In the genomic region with DNA sequence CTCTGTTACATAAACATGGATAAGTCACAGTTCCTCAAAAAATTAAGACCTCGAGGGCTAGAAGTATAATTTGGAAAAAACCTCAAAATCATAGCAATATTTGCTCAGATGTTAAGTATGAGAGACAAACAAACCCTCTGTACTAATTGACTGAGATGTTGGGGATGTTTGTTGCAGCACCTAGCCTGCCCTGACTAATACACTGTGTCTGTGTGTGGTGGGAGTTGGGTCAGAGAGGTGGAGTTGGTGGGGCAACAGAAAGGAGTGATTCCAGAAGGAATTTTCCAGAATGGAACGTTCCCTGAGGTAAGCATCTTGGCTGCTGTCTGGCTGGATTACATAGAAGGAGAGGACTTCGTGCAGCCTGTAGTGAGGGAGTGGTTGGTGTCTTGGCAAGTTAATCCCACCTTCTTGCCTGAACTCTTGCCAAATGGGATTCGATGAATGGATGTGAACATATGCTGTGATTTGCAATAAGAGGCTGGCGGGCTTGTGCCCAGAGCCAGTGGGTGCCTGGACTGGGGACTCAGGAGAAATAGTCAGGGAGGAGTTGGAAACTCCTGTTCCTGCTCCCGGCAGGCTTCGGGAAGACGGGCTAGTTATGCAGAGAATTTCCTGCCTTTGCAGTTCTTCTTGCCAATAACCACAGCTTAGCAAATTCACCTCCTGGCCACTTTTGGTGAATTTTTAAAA, we compare ENCODE assay signal across 13 cellular contexts. TPM values are rescaled to one million over a fixed set of nuclear protein-coding genes. Genes with fewer than 3 reads are reported as not detected.
DNase-seq lines count a peak whose midpoint lies in the region; ATAC-seq, FAIRE-seq and TF ChIP-seq lines count a peak whose summit lies in the region.
"Had no signal": no experiment of that assay in that cellular context is flagged by ENCODE, and none has a peak within 500 bp of the region (broad histone marks: within the 10 kb centered on the region; RNA-seq: fewer than 3 reads in every experiment).

No MANE protein-coding gene starts in this region.

- no peaks in the 10 kb centered on the region for H3K9me3 ChIP-seq in HEK293 (ENCODE audit: control insufficient read depth, insufficient read depth, low read depth, low read length)
- no peaks in the 10 kb centered on the region for H3K9me3 ChIP-seq in breast epithelium
- no peaks in the 10 kb centered on the region for H3K9me3 ChIP-seq in keratinocyte (ENCODE audit: control insufficient read depth, low read depth, low read length)
- H3K9me3 ChIP-seq in spleen: no peaks in the 10 kb centered on the region
- H3K9me3 ChIP-seq: pancreas had no signal

- no peak for TF ChIP-seq CTCF in HEK293 (tag by site-specific recombination; IDR thresholded peaks at IDR 0.05)
- TF ChIP-seq CTCF in breast epithelium (IDR thresholded peaks at IDR 0.05): no peak
- no peak for TF ChIP-seq CTCF in keratinocyte (optimal IDR thresholded peaks at IDR 0.05 in 1 of 3, IDR thresholded peaks at IDR 0.05 in 1 of 3, conservative IDR thresholded peaks at IDR 0.05 in 1 of 3; ENCODE audit: extremely low read depth in 1 of 3, insufficient read depth in 2 of 3, low read length in 3 of 3)
- no peak for TF ChIP-seq CTCF in spleen (IDR thresholded peaks at IDR 0.05 in 8 of 11, conservative IDR thresholded peaks at IDR 0.05 in 3 of 11)

- H3K4me3 ChIP-seq in HEK293 (ENCODE audit: low read depth, low read length) (no peak overlapping the region), breast epithelium (peak overlapping the region; percentile 0 to 55 (median 23)), keratinocyte (ENCODE audit: control insufficient read depth in 2 of 3, extremely low read depth in 1 of 3, insufficient read depth in 2 of 3, low read depth in 1 of 3, low read length in 3 of 3) (peak overlapping the region in 1 of 3 experiments; percentile 5), spleen (no peak overlapping the region)
- H3K4me3 ChIP-seq: pancreas had no signal

- DNase-seq in breast epithelium (ENCODE audit: low spot score in 2 of 2) (peak in 1 of 2 donors; percentile 90), keratinocyte (ENCODE audit: low read depth, low spot score) (no peak), spleen (no peak), NCI-H526 (lab: John Stamatoyannopoulos, UW) (no peak)
- no peak for DNase-seq in activated T-cell treated with anti-CD3 and anti-CD28 coated beads, Interleukin-2, amount 50 U/mL, for 72 hours
- DNase-seq in activated CD4-positive, alpha-beta T cell treated with anti-CD3 and anti-CD28 coated beads for 48 hours: no peak
- DNase-seq: activated T-cell treated with anti-CD3 and anti-CD28 coated beads for 4 hours, NCI-H1436 treated with DMSO at 0.1 percent for 48 hours, pancreas had no signal

- TF ChIP-seq POLR2A in breast epithelium (IDR thresholded peaks at IDR 0.05): no peak
- TF ChIP-seq POLR2A in spleen (IDR thresholded peaks at IDR 0.05): no peak

- 62 to 78% (median 67%) methylated on average over 8 of the region's 8 CpGs for WGBS in spleen, 5 donors

- no peaks in the 10 kb centered on the region for H3K9me3 Mint-ChIP-seq in activated T-cell treated with anti-CD3 and anti-CD28 coated beads, Interleukin-2, amount 50 U/mL, for 72 hours
- H3K9me3 Mint-ChIP-seq: stimulated activated memory B cell treated with anti-CD40 and anti-IgM and Interleukin-4, amounts not matched to agents 10 μg/mL and 1 μg/mL and 100 μg/mL, for 72 hours had no signal

- H2AFZ ChIP-seq in keratinocyte (ENCODE audit: control insufficient read depth, low read length): peak overlapping the region; percentile 72

- intact Hi-C loops in breast epithelium (cut with DNase I; ENCODE audit: low total_unique reads): no loop called here
- intact Hi-C loops in spleen (cut with DNase I; ENCODE audit: low total_unique reads): no loop called here

- CTCF ChIA-PET in HEK293 (lab: Yijun Ruan, JAX): interaction anchor here (0.6 to 1.4 kb wide), 2 partner anchors 43 to 97 kb away, joined by 3 to 6 read pairs; no protein-coding TSS in a partner anchor

- no peaks in the 10 kb centered on the region for H4K20me1 ChIP-seq in keratinocyte (ENCODE audit: control insufficient read depth, extremely low read depth, insufficient read depth, low read length)

- H3K27ac Mint-ChIP-seq in activated T-cell treated with anti-CD3 and anti-CD28 coated beads, Interleukin-2, amount 50 U/mL, for 72 hours: no peak overlapping the region
- H3K27ac Mint-ChIP-seq: stimulated activated memory B cell treated with anti-CD40 and anti-IgM and Interleukin-4, amounts not matched to agents 10 μg/mL and 1 μg/mL and 100 μg/mL, for 72 hours had no signal

- dilution Hi-C loops in keratinocyte (cut with MboI; ENCODE audit: extremely low pct_ligation_motif_present, low sequenced_read_pairs): no loop called here

- no peaks in the 10 kb centered on the region for H3K36me3 Mint-ChIP-seq in activated T-cell treated with anti-CD3 and anti-CD28 coated beads, Interleukin-2, amount 50 U/mL, for 72 hours (ENCODE audit: insufficient read depth in 2 of 2)
- H3K36me3 Mint-ChIP-seq: stimulated activated memory B cell treated with anti-CD40 and anti-IgM and Interleukin-4, amounts not matched to agents 10 μg/mL and 1 μg/mL and 100 μg/mL, for 72 hours had no signal

- no peaks in the 10 kb centered on the region for H3K4me1 Mint-ChIP-seq in activated T-cell treated with anti-CD3 and anti-CD28 coated beads, Interleukin-2, amount 50 U/mL, for 72 hours (ENCODE audit: low read depth)
- H3K4me1 Mint-ChIP-seq: stimulated activated memory B cell treated with anti-CD40 and anti-IgM and Interleukin-4, amounts not matched to agents 10 μg/mL and 1 μg/mL and 100 μg/mL, for 72 hours had no signal

- H3K27ac ChIP-seq in HEK293 (ENCODE audit: extremely low read depth, low read depth, low read length): no peak overlapping the region
- H3K27ac ChIP-seq in breast epithelium: peak overlapping the region; percentile 91 to 94
- no peak overlapping the region for H3K27ac ChIP-seq in keratinocyte (ENCODE audit: control insufficient read depth, insufficient read depth, low read length)
- peak overlapping the region in 5 of 8 donors; percentile 10 to 53 (median 27) for H3K27ac ChIP-seq in spleen
- H3K27ac ChIP-seq: pancreas had no signal

- H3K79me2 ChIP-seq in keratinocyte (ENCODE audit: control insufficient read depth, insufficient read depth, low read length): no peaks in the 10 kb centered on the region

- H3K4me1 ChIP-seq in HEK293 (ENCODE audit: control insufficient read depth, insufficient read depth, low read length) (no peaks in the 10 kb centered on the region), breast epithelium (no peaks in the 10 kb centered on the region), keratinocyte (ENCODE audit: control insufficient read depth, extremely low read depth, insufficient read depth, low read length) (peaks cover 26% of the 10 kb centered on the region), spleen (peaks cover 0 to 9% (median 0%) of the 10 kb centered on the region in 6 donors)
- H3K4me1 ChIP-seq: pancreas had no signal

- H3K9ac ChIP-seq in keratinocyte (ENCODE audit: control insufficient read depth, extremely low read depth, insufficient read depth, low read length): no peak overlapping the region

- H3K9me1 ChIP-seq in keratinocyte (ENCODE audit: control insufficient read depth, extremely low read depth, insufficient read depth, low read length): no peaks in the 10 kb centered on the region

- H3K4me3 Mint-ChIP-seq in activated T-cell treated with anti-CD3 and anti-CD28 coated beads, Interleukin-2, amount 50 U/mL, for 72 hours: no peak overlapping the region
- H3K4me3 Mint-ChIP-seq: stimulated activated memory B cell treated with anti-CD40 and anti-IgM and Interleukin-4, amounts not matched to agents 10 μg/mL and 1 μg/mL and 100 μg/mL, for 72 hours had no signal

- no peak for FAIRE-seq in keratinocyte (lab: Jason Lieb, UNC)
- FAIRE-seq: G401.6, pancreas had no signal

- H3K27me3 ChIP-seq in breast epithelium (no peaks in the 10 kb centered on the region), keratinocyte (ENCODE audit: control insufficient read depth, extremely low read depth, insufficient read depth, low read length) (no peaks in the 10 kb centered on the region), spleen (replicated peaks in 1 of 7) (peaks cover 0 to 10% (median 0%) of the 10 kb centered on the region in 7 donors)
- H3K27me3 ChIP-seq: pancreas had no signal

- H3K27me3 Mint-ChIP-seq in activated T-cell treated with anti-CD3 and anti-CD28 coated beads, Interleukin-2, amount 50 U/mL, for 72 hours (ENCODE audit: low read depth): peaks cover 42% of the 10 kb centered on the region

- no peaks in the 10 kb centered on the region for H3K36me3 ChIP-seq in HEK293 (ENCODE audit: control insufficient read depth in 2 of 2, insufficient read depth in 1 of 2, low read length in 2 of 2)
- no peaks in the 10 kb centered on the region for H3K36me3 ChIP-seq in breast epithelium
- H3K36me3 ChIP-seq in keratinocyte (ENCODE audit: control insufficient read depth in 2 of 2, extremely low read depth in 1 of 2, insufficient read depth in 2 of 2, low read length in 2 of 2): no peaks in the 10 kb centered on the region
- no peaks in the 10 kb centered on the region for H3K36me3 ChIP-seq in spleen
- H3K36me3 ChIP-seq: pancreas had no signal

- ATAC-seq in GM19467 (IDR thresholded peaks at IDR 0.05; ENCODE audit: unreplicated experiment): no peak
- ATAC-seq in activated T-cell treated with anti-CD3 and anti-CD28 coated beads, Interleukin-2, amount 50 U/mL, for 72 hours (replicated peaks in 1 of 2): no peak
- ATAC-seq: stimulated activated memory B cell treated with anti-CD40 and anti-IgM and Interleukin-4, amounts not matched to agents 10 μg/mL and 1 μg/mL and 100 μg/mL, for 72 hours had no signal

- H3K4me2 ChIP-seq in keratinocyte (ENCODE audit: control insufficient read depth, extremely low read depth, insufficient read depth, low read depth, low read length): peak overlapping the region; percentile 72

- POLR2A ChIA-PET in HEK293 (lab: Yijun Ruan, JAX): no interaction called here

RNA-seq across cellular contexts. Expression of gene FAM180A, which starts 9.3 kb away (rescaled TPM):
- total RNA-seq in breast epithelium (10 to 100 TPM in 1 of 3 donors, 1 to 10 TPM in 2; 5.2 to 11.9 (median 9.1) TPM), spleen (1 to 10 TPM in 1 of 7 donors, under 1 TPM in 2, not detected in 4; 0.85 to 1.3 (median 0.97) TPM)
- polyA plus RNA-seq in keratinocyte (0.42 to 0.85 TPM (median 0.73 TPM) in 3 replicates), spleen (under 1 TPM in 2 of 3 donors, not detected in 1; 0.19 to 0.32 TPM)
- polyA plus RNA-seq in keratinocyte (2011; ENCODE audit: low read depth): 0.16 TPM
- polyA plus RNA-seq in keratinocyte (2011; cell fraction: cytosol; rRNA removed): 0.38 and 0.40 TPM in 2 replicates
- polyA plus RNA-seq in keratinocyte (2011; cell fraction: nucleus; rRNA removed): 0.85 and 0.97 TPM in 2 replicates
- polyA plus RNA-seq in keratinocyte (2012; ENCODE audit: low replicate concordance): 0.20 and 0.88 TPM in 2 replicates
- polyA minus RNA-seq in keratinocyte: 1.1 to 1.6 TPM in 2 of 3 replicates, not detected in the other
- polyA minus RNA-seq in keratinocyte (2011; cell fraction: cytosol; rRNA and poly(A)+ RNA removed): 1.5 TPM
- polyA minus RNA-seq in keratinocyte (2011; cell fraction: nucleus; rRNA and poly(A)+ RNA removed): 0.78 and 1.1 TPM in 2 replicates
- not detected for total RNA-seq in activated T-cell treated with anti-CD3 and anti-CD28 coated beads, Interleukin-2, amount 50 U/mL, for 72 hours

RNA-seq across cellular contexts. Expression of gene SLC13A4, which starts 29.9 kb away (rescaled TPM):
- under 1 TPM in 2 of 3 donors, not detected in 1; 0.29 to 0.32 TPM for total RNA-seq in breast epithelium
- 0.02 to 0.12 TPM (median 0.03 TPM) in 3 replicates for polyA plus RNA-seq in keratinocyte
- polyA plus RNA-seq in keratinocyte (2011; ENCODE audit: low read depth): not detected
- 0.04 TPM in 1 of 2 replicates, not detected in the other for polyA plus RNA-seq in keratinocyte (2011; cell fraction: cytosol; rRNA removed)
- 0.23 TPM in 1 of 2 replicates, not detected in the other for polyA plus RNA-seq in keratinocyte (2011; cell fraction: nucleus; rRNA removed)
- polyA plus RNA-seq in keratinocyte (2012; ENCODE audit: low replicate concordance): 0.29 and 0.62 TPM in 2 replicates
- 0.07 TPM in 1 of 3 replicates, not detected in the others for polyA minus RNA-seq in keratinocyte
- polyA minus RNA-seq in keratinocyte (2011; cell fraction: cytosol; rRNA and poly(A)+ RNA removed): not detected
- polyA minus RNA-seq in keratinocyte (2011; cell fraction: nucleus; rRNA and poly(A)+ RNA removed): not detected in 2 replicates
- under 1 TPM in 1 of 7 donors, not detected in 6; 0.20 TPM for total RNA-seq in spleen
- under 1 TPM in 1 of 3 donors, not detected in 2; 0.16 TPM for polyA plus RNA-seq in spleen
- total RNA-seq in activated T-cell treated with anti-CD3 and anti-CD28 coated beads, Interleukin-2, amount 50 U/mL, for 72 hours: not detected
- total RNA-seq: pancreas had no signal

Comparison
In these comparisons a context has a peak if more than half of its experiments do, and no peak if none do; other contexts are left out.
1. H3K27ac ChIP-seq: peak in breast epithelium (2 of 2) and spleen (5 of 8); none in HEK293 (single experiment) and keratinocyte (single experiment).
2. H3K4me3 ChIP-seq: peak in breast epithelium (3 of 3); none in HEK293 (single experiment) and spleen (0 of 8).